Comparison of ENCODE assay signal across 11 cellular contexts in genomic region chr5:132446621-132447020, GRCh38. TPM values are rescaled to one million over a fixed set of nuclear protein-coding genes. Genes with fewer than 3 reads are reported as not detected.
DNase-seq lines count a peak whose midpoint lies in the region; ATAC-seq and TF ChIP-seq lines count a peak whose summit lies in the region.
"Had no signal": no experiment of that assay in that cellular context is flagged by ENCODE, and none has a peak within 500 bp of the region (broad histone marks: within the 10 kb centered on the region; RNA-seq: fewer than 3 reads in every experiment).

No MANE protein-coding gene starts in this region.

- H3K27ac ChIP-seq in breast epithelium (peak overlapping the region; percentile 42 to 82), left lung (peak overlapping the region; percentile 24 to 27), testis (peak overlapping the region in 1 of 2 donors; percentile 52), osteoblast (ENCODE audit: low read depth, low read length) (no peak overlapping the region)
- H3K27ac ChIP-seq: 22Rv1 had no signal

- no peak overlapping the region for H3K4me2 ChIP-seq in osteoblast (ENCODE audit: insufficient read depth, low read length)

- peaks cover 4% of the 10 kb centered on the region for H3K79me2 ChIP-seq in osteoblast (ENCODE audit: insufficient read depth, low read length)

- intact Hi-C loops in breast epithelium (cut with DNase I; ENCODE audit: low total_unique reads) (no loop called here), left lung (cut with DNase I) (no loop called here), testis (cut with DNase I; ENCODE audit: low total_unique reads) (no loop called here)

- no peak overlapping the region for H2AFZ ChIP-seq in osteoblast (ENCODE audit: low read length)

- TF ChIP-seq CTCF in breast epithelium (IDR thresholded peaks at IDR 0.05) (no peak), left lung (IDR thresholded peaks at IDR 0.05) (no peak), testis (IDR thresholded peaks at IDR 0.05) (no peak), osteoblast (IDR thresholded peaks at IDR 0.05; ENCODE audit: extremely low read depth, low read depth, low read length) (no peak)

- ATAC-seq in left lung (peak; percentile 78), HG02642 (IDR thresholded peaks at IDR 0.05; ENCODE audit: poor library complexity, unreplicated experiment) (no peak)

- peaks cover 7 to 30% of the 10 kb centered on the region in 2 donors for H3K4me1 ChIP-seq in breast epithelium
- H3K4me1 ChIP-seq in left lung = peaks cover 13 to 69% of the 10 kb centered on the region in 2 donors
- peaks cover 5% of the 10 kb centered on the region for H3K4me1 ChIP-seq in testis
- H3K4me1 ChIP-seq in osteoblast (ENCODE audit: insufficient read depth, low read length) = peaks cover 12% of the 10 kb centered on the region

- H4K20me1 ChIP-seq in osteoblast (ENCODE audit: insufficient read depth, low read length) = no peaks in the 10 kb centered on the region

- no peak overlapping the region for H3K4me3 ChIP-seq in breast epithelium
- no peak overlapping the region for H3K4me3 ChIP-seq in left lung
- H3K4me3 ChIP-seq in testis = no peak overlapping the region
- H3K4me3 ChIP-seq in osteoblast (ENCODE audit: insufficient read depth, low read length) = no peak overlapping the region

- no peak for TF ChIP-seq POLR2A in breast epithelium (IDR thresholded peaks at IDR 0.05)
- no peak for TF ChIP-seq POLR2A in testis (IDR thresholded peaks at IDR 0.05)

- no peaks in the 10 kb centered on the region for H3K36me3 ChIP-seq in breast epithelium
- peaks cover 0 to 18% of the 10 kb centered on the region in 2 donors for H3K36me3 ChIP-seq in left lung
- no peaks in the 10 kb centered on the region for H3K36me3 ChIP-seq in testis (ENCODE audit: low read depth, missing control alignments)
- no peaks in the 10 kb centered on the region for H3K36me3 ChIP-seq in osteoblast (ENCODE audit: insufficient read depth, low read length)

- H3K9me3 ChIP-seq in breast epithelium (no peaks in the 10 kb centered on the region), left lung (no peaks in the 10 kb centered on the region), testis (no peaks in the 10 kb centered on the region), osteoblast (ENCODE audit: low read depth, low read length) (no peaks in the 10 kb centered on the region)

- H3K27me3 ChIP-seq in breast epithelium (no peaks in the 10 kb centered on the region), left lung (no peaks in the 10 kb centered on the region), testis (no peaks in the 10 kb centered on the region), osteoblast (ENCODE audit: insufficient read depth, low read length) (no peaks in the 10 kb centered on the region)
- H3K27me3 ChIP-seq: foreskin keratinocyte had no signal

- peak; percentile 28 for DNase-seq in DMS 273 (lab: John Stamatoyannopoulos, UW; ENCODE audit: unreplicated experiment)
- no peak for DNase-seq in DMS 273 treated with DMSO at 0.1 percent for 48 hours (lab: John Stamatoyannopoulos, UW)
- DNase-seq in breast epithelium (ENCODE audit: low spot score in 2 of 2) = no peak
- peak in 1 of 2 donors; percentile 56 for DNase-seq in left lung
- peak; percentile 91 for DNase-seq in testis
- no peak for DNase-seq in NCI-H2227 (lab: John Stamatoyannopoulos, UW; ENCODE audit: unreplicated experiment)
- no peak for DNase-seq in osteoblast (ENCODE audit: insufficient read length, low spot score, missing footprints)
- DNase-seq: activated CD8-positive, alpha-beta memory T cell treated with anti-CD3 and anti-CD28 coated beads for 24 hours had no signal

- WGBS in testis, 2 donors = 20 to 39% methylated on average over 6 of the region's 6 CpGs

RNA-seq across cellular contexts. Expression of gene IRF1, which starts 44.0 kb away (rescaled TPM):
- total RNA-seq in breast epithelium (10 to 100 TPM; 10.4 to 27.8 (median 18.0) TPM), left lung (10 to 100 TPM; 41.4 to 93.3 TPM), testis (10 to 100 TPM; 20.2 to 22.5 TPM), osteoblast (19.7 and 22.1 TPM in 2 replicates)
- 31.7 TPM for polyA plus RNA-seq in testis (ENCODE audit: insufficient read depth, low read depth, low replicate concordance)

Comparison
In these comparisons a context has a peak if more than half of its experiments do, and no peak if none do; other contexts are left out.
1. DNase-seq: peak in DMS 273 (single experiment) and testis (single experiment); none in DMS 273 treated with DMSO at 0.1 percent for 48 hours (single experiment), breast epithelium (0 of 2), NCI-H2227 (single experiment) and osteoblast (single experiment).